ENCODE assay signal across 1 cellular context in the genomic region with DNA sequence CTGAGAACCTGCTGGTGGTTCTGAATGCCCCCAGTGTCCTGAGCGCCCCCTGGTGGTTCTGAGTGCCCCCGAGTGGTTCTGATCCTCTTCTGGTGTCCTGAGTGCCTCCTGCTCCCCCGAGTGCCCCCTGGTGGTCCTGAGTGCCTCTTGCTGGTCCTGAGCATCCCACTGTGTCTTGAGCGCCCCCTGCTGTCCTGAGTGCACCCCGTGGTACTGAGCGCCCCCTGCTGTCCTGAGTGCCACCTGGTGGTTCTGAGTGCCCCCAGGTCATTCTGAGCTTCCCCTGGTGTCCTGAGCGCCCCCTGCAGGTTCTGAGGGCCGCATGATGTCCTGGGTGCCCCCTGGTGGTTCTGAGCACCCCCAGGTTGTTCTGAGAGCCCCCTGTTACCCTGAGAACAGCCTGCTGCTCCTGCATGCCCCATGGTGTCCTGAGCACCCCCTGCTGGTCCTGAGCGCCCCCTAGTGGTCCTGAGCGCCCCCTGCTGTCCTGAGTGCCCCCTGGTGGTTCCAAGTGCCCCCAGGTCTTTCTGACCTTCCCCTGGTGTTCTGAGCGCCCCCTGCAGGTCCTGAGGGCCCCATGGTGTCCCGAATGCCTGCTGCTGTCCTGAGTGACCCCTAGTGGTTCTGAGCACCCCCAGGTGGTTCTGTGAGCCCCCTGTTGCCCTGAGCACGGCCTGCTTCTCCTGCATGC.
TF ChIP-seq lines count a peak whose summit lies in the region.

No MANE protein-coding gene starts in this region.

TF ChIP-seq in GM12878, 131 proteins besides CTCF, POLR2A, EP300 and RAD21 (continued from another document and continues in another):
- TF ChIP-seq, protein P1, sequence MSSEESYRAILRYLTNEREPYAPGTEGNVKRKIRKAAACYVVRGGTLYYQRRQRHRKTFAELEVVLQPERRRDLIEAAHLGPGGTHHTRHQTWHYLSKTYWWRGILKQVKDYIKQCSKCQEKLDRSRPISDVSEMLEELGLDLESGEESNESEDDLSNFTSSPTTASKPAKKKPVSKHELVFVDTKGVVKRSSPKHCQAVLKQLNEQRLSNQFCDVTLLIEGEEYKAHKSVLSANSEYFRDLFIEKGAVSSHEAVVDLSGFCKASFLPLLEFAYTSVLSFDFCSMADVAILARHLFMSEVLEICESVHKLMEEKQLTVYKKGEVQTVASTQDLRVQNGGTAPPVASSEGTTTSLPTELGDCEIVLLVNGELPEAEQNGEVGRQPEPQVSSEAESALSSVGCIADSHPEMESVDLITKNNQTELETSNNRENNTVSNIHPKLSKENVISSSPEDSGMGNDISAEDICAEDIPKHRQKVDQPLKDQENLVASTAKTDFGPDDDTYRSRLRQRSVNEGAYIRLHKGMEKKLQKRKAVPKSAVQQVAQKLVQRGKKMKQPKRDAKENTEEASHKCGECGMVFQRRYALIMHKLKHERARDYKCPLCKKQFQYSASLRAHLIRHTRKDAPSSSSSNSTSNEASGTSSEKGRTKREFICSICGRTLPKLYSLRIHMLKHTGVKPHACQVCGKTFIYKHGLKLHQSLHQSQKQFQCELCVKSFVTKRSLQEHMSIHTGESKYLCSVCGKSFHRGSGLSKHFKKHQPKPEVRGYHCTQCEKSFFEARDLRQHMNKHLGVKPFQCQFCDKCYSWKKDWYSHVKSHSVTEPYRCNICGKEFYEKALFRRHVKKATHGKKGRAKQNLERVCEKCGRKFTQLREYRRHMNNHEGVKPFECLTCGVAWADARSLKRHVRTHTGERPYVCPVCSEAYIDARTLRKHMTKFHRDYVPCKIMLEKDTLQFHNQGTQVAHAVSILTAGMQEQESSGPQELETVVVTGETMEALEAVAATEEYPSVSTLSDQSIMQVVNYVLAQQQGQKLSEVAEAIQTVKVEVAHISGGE (CRISPR knock-in tag; IDR thresholded peaks at IDR 0.05) = no peak
- TF ChIP-seq EED (IDR thresholded peaks at IDR 0.05; ENCODE audit: low read depth) = no peak
- TF ChIP-seq FOS (IDR thresholded peaks at IDR 0.05; ENCODE audit: borderline replicate concordance, extremely low read depth, insufficient read length) = no peak
- TF ChIP-seq ZBTB33 (IDR thresholded peaks at IDR 0.05) = no peak
- TF ChIP-seq RB1 (IDR thresholded peaks at IDR 0.05; ENCODE audit: borderline replicate concordance) = 0 out of 2 replicates have a peak, but pooled peaks have one; percentile 27
- peak; percentile 63; the same call in 1 of the 2 replicates for TF ChIP-seq NFYA (IDR thresholded peaks at IDR 0.05; ENCODE audit: borderline replicate concordance, low read depth, low read length)
- TF ChIP-seq PAX8 (IDR thresholded peaks at IDR 0.05) = no peak
- TF ChIP-seq HDAC2 (IDR thresholded peaks at IDR 0.05) = no peak
- TF ChIP-seq NFXL1 (IDR thresholded peaks at IDR 0.05; ENCODE audit: borderline replicate concordance) = no peak
- no peak for TF ChIP-seq SKIL (IDR thresholded peaks at IDR 0.05; ENCODE audit: low read depth, poor library complexity, severe bottlenecking)
- peak; percentile 76 for TF ChIP-seq NR2F1 (conservative IDR thresholded peaks at IDR 0.05)
- no peak for TF ChIP-seq SREBF1 (IDR thresholded peaks at IDR 0.05; ENCODE audit: low read length)
- 0 out of 2 replicates have a peak, but pooled peaks have one; percentile 23 for TF ChIP-seq IKZF1 (conservative IDR thresholded peaks at IDR 0.05)
- TF ChIP-seq BRCA1 (IDR thresholded peaks at IDR 0.05; ENCODE audit: low read depth, low read length) = no peak
- TF ChIP-seq ETV6 (conservative IDR thresholded peaks at IDR 0.05 in 1 of 2, IDR thresholded peaks at IDR 0.05 in 1 of 2; ENCODE audit: borderline replicate concordance in 1 of 2, low read depth in 1 of 2) = peak in 1 of 2 experiments; percentile 14; a peak in 1 of 4 replicates
- TF ChIP-seq KAT2A (conservative IDR thresholded peaks at IDR 0.05; ENCODE audit: control insufficient read depth, low read depth, low read length) = no peak
- TF ChIP-seq HCFC1 (IDR thresholded peaks at IDR 0.05; ENCODE audit: low read length) = peak; percentile 32; the same call in 1 of the 2 replicates
- no peak for TF ChIP-seq RCOR1 (conservative IDR thresholded peaks at IDR 0.05; ENCODE audit: low read depth, low read length)
- TF ChIP-seq NFIC (IDR thresholded peaks at IDR 0.05; ENCODE audit: low read depth, low read length) = no peak
- no peak for TF ChIP-seq CHD4 (IDR thresholded peaks at IDR 0.05)
- TF ChIP-seq, protein P2, sequence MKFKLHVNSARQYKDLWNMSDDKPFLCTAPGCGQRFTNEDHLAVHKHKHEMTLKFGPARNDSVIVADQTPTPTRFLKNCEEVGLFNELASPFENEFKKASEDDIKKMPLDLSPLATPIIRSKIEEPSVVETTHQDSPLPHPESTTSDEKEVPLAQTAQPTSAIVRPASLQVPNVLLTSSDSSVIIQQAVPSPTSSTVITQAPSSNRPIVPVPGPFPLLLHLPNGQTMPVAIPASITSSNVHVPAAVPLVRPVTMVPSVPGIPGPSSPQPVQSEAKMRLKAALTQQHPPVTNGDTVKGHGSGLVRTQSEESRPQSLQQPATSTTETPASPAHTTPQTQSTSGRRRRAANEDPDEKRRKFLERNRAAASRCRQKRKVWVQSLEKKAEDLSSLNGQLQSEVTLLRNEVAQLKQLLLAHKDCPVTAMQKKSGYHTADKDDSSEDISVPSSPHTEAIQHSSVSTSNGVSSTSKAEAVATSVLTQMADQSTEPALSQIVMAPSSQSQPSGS (IDR thresholded peaks at IDR 0.05; ENCODE audit: low read length) = no peak
- no peak for TF ChIP-seq BMI1 (IDR thresholded peaks at IDR 0.05; ENCODE audit: borderline replicate concordance)
- TF ChIP-seq WRNIP1 (IDR thresholded peaks at IDR 0.05; ENCODE audit: borderline replicate concordance, low read depth, low read length) = no peak
- TF ChIP-seq ZBTB40 (IDR thresholded peaks at IDR 0.05; ENCODE audit: borderline replicate concordance) = no peak
- TF ChIP-seq FOXM1 (IDR thresholded peaks at IDR 0.05; ENCODE audit: low read depth, low read length) = peak; percentile 98
- no peak for TF ChIP-seq SIX5 (IDR thresholded peaks at IDR 0.05; ENCODE audit: low read depth, low read length, severe bottlenecking)
- no peak for TF ChIP-seq IRF5 (IDR thresholded peaks at IDR 0.05; ENCODE audit: borderline replicate concordance)
- no peak for TF ChIP-seq KDM1A (IDR thresholded peaks at IDR 0.05; ENCODE audit: borderline replicate concordance)
- no peak for TF ChIP-seq ATF7 (IDR thresholded peaks at IDR 0.05; ENCODE audit: low read depth)
- 0 out of 2 replicates have a peak, but pooled peaks have one; percentile 13 for TF ChIP-seq BCL11A (IDR thresholded peaks at IDR 0.05; ENCODE audit: low read depth, low read length)
- TF ChIP-seq TCF7 (IDR thresholded peaks at IDR 0.05; ENCODE audit: borderline replicate concordance) = no peak
- peak in 1 of 2 experiments; percentile 65; a peak in 1 of 4 replicates for TF ChIP-seq SRF (IDR thresholded peaks at IDR 0.05; ENCODE audit: low read depth in 2 of 2, low read length in 2 of 2)
- TF ChIP-seq, protein P3, sequence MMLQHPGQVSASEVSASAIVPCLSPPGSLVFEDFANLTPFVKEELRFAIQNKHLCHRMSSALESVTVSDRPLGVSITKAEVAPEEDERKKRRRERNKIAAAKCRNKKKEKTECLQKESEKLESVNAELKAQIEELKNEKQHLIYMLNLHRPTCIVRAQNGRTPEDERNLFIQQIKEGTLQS (IDR thresholded peaks at IDR 0.05; ENCODE audit: borderline replicate concordance, extremely low read depth, low read depth, low read length) = peak; percentile 96
- TF ChIP-seq, protein P4, sequence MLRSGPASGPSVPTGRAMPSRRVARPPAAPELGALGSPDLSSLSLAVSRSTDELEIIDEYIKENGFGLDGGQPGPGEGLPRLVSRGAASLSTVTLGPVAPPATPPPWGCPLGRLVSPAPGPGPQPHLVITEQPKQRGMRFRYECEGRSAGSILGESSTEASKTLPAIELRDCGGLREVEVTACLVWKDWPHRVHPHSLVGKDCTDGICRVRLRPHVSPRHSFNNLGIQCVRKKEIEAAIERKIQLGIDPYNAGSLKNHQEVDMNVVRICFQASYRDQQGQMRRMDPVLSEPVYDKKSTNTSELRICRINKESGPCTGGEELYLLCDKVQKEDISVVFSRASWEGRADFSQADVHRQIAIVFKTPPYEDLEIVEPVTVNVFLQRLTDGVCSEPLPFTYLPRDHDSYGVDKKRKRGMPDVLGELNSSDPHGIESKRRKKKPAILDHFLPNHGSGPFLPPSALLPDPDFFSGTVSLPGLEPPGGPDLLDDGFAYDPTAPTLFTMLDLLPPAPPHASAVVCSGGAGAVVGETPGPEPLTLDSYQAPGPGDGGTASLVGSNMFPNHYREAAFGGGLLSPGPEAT (IDR thresholded peaks at IDR 0.05; ENCODE audit: low read depth) = no peak
- TF ChIP-seq CREB1 (IDR thresholded peaks at IDR 0.05; ENCODE audit: low read depth) = 0 out of 2 replicates have a peak, but pooled peaks have one; percentile 57
- TF ChIP-seq TCF3 (IDR thresholded peaks at IDR 0.05; ENCODE audit: borderline replicate concordance, insufficient read depth, low read depth, low read length) = peak; percentile 93
- TF ChIP-seq CREM (IDR thresholded peaks at IDR 0.05; ENCODE audit: low read depth) = peak; percentile 44; the same call in 1 of the 2 replicates
- TF ChIP-seq HDGF (IDR thresholded peaks at IDR 0.05) = no peak
- no peak for TF ChIP-seq HSF1 (IDR thresholded peaks at IDR 0.05; ENCODE audit: low read depth, low read length)
- TF ChIP-seq SP1 (IDR thresholded peaks at IDR 0.05; ENCODE audit: low read depth, low read length) = peak; percentile 62
- TF ChIP-seq MTA3 (IDR thresholded peaks at IDR 0.05; ENCODE audit: borderline replicate concordance, low read length) = no peak
